In genomic region chr7:75072978-75073282, GRCh38 we compare ENCODE assay signal across 8 cellular contexts. TPM values are rescaled to one million over a fixed set of nuclear protein-coding genes. Genes with fewer than 3 reads are reported as not detected.
DNase-seq lines count a peak whose midpoint lies in the region; ATAC-seq and TF ChIP-seq lines count a peak whose summit lies in the region.

No MANE protein-coding gene starts in this region.

- POLR2A ChIA-PET in HCT116 (lab: Charles Lee) (no interaction called here), activated B cell treated with CpG ODN at 0.5 μM for 24 hours (lab: Charles Lee) (interaction anchor here (0.5 to 1.2 kb wide), 5 partner anchors 567 to 975 kb away, joined by 3 to 6 read pairs (median 5); partner anchors contain the start of genes MDH2 and STYXL1)

- H3K4me1 Mint-ChIP-seq in activated B cell treated with CpG ODN at 0.5 μM for 24 hours: peaks cover 13% of the 10 kb centered on the region

- no peaks in the 10 kb centered on the region for H3K27me3 Mint-ChIP-seq in activated B cell treated with CpG ODN at 0.5 μM for 24 hours

- TSS peak; percentile 84 for BruUV-seq in HCT116 (replicated peaks; lab: Mats Ljungman, UMichigan)

- H3K9me3 ChIP-seq in HCT116 (ENCODE audit: control insufficient read depth in 1 of 2, insufficient read depth in 1 of 2, low read depth in 1 of 2, low read length in 2 of 2) (no peaks in the 10 kb centered on the region), left ventricle myocardium inferior (replicated peaks) (no peaks in the 10 kb centered on the region)

- peak overlapping the region; percentile 96 for H3K9ac ChIP-seq in HCT116 (ENCODE audit: low read length)

- no peaks in the 10 kb centered on the region for H4K20me1 ChIP-seq in HCT116 (ENCODE audit: insufficient read depth)

- peaks cover 20% of the 10 kb centered on the region for H3K79me2 ChIP-seq in HCT116 (ENCODE audit: insufficient read depth, low read length)

- no peaks in the 10 kb centered on the region for H3K9me3 Mint-ChIP-seq in activated B cell treated with CpG ODN at 0.5 μM for 24 hours

- H3K27ac ChIP-seq in HCT116 (ENCODE audit: low read depth, low read length): peak overlapping the region; percentile 97
- H3K27ac ChIP-seq in left ventricle myocardium inferior (replicated peaks): peak overlapping the region; percentile 94
- H3K27ac ChIP-seq in skin epidermis: peak overlapping the region in 20 of 21 experiments; percentile 75 to 99 (median 93)

- TF ChIP-seq RAD21 in HCT116 (IDR thresholded peaks at IDR 0.05; ENCODE audit: low read depth): no peak

- H3K36me3 Mint-ChIP-seq in activated B cell treated with CpG ODN at 0.5 μM for 24 hours (ENCODE audit: low read depth): peaks cover 32% of the 10 kb centered on the region

- H3K4me1 ChIP-seq in HCT116 (ENCODE audit: control insufficient read depth in 1 of 2, insufficient read depth in 2 of 2, low read length in 2 of 2): peaks cover 4 to 16% of the 10 kb centered on the region in 2 experiments; a peak in 2 of 4 replicates
- H3K4me1 ChIP-seq in left ventricle myocardium inferior: peaks cover 20% of the 10 kb centered on the region

- H3K36me3 ChIP-seq in HCT116 (ENCODE audit: control insufficient read depth in 1 of 2, insufficient read depth in 2 of 2, low read length in 2 of 2): peaks cover 3 to 5% of the 10 kb centered on the region in 2 experiments; a peak in 3 of 4 replicates
- H3K36me3 ChIP-seq in left ventricle myocardium inferior: peaks cover 30% of the 10 kb centered on the region

- intact Hi-C loops in HCT116 (cut with micrococcal nuclease) (no loop called here), activated B cell treated with CpG ODN at 0.5 μM for 24 hours (cut with micrococcal nuclease) (loop anchor here (5.0 to 10.0 kb wide), 3 partner anchors 454 to 689 kb away; partner anchors contain the start of gene HIP1), left ventricle myocardium inferior (cut with micrococcal nuclease) (no loop called here)

- no peaks in the 10 kb centered on the region for H3K9me2 ChIP-seq in HCT116 (ENCODE audit: insufficient read depth)

- H3K27me3 ChIP-seq in HCT116 (ENCODE audit: insufficient read depth, low read length): no peaks in the 10 kb centered on the region
- H3K27me3 ChIP-seq in left ventricle myocardium inferior (ENCODE audit: low read depth): no peaks in the 10 kb centered on the region

- no peak for TF ChIP-seq POLR2A in HCT116 (IDR thresholded peaks at IDR 0.05; ENCODE audit: borderline replicate concordance, extremely low read depth, insufficient read depth, insufficient read length)

- peak overlapping the region; percentile 87 to 99 for H3K4me3 ChIP-seq in HCT116 (replicated peaks in 1 of 2; ENCODE audit: low read depth in 1 of 2, low read length in 2 of 2)
- H3K4me3 ChIP-seq in left ventricle myocardium inferior: peak overlapping the region; percentile 99
- peak overlapping the region; percentile 67 to 95 (median 81) for H3K4me3 ChIP-seq in skin epidermis

- no peak; the same call in 1 of the 2 replicates for ATAC-seq in HCT116
- no peak for ATAC-seq in activated B cell treated with CpG ODN at 0.5 μM for 24 hours (ENCODE audit: low read depth)
- no peak for ATAC-seq in GM18519 (IDR thresholded peaks at IDR 0.05; ENCODE audit: low FRiP score, unreplicated experiment)

- peak overlapping the region; percentile 97 for H3K4me2 ChIP-seq in HCT116 (ENCODE audit: low read length)

- CTCF ChIA-PET in HCT116 (lab: Charles Lee) (no interaction called here), activated B cell treated with CpG ODN at 0.5 μM for 24 hours (lab: Charles Lee) (no interaction called here)

- DNase-seq in HCT116 (ENCODE audit: low read depth, low spot score) (no peak), activated B cell treated with CpG ODN at 0.5 μM for 24 hours (no peak), left ventricle myocardium inferior (no peak), 8988T (no peak), ecto neural progenitor cell (ENCODE audit: low spot score) (no peak), GM03348 (ENCODE audit: low spot score) (no peak)

- no peak overlapping the region for H2AFZ ChIP-seq in HCT116 (ENCODE audit: low read depth, low read length, poor library complexity, severe bottlenecking)

- no peak for TF ChIP-seq CTCF in HCT116 (IDR thresholded peaks at IDR 0.05 in 2 of 3, conservative IDR thresholded peaks at IDR 0.05 in 1 of 3; ENCODE audit: borderline replicate concordance in 1 of 3, insufficient read depth in 1 of 3, low read depth in 2 of 3, low read length in 2 of 3)
- TF ChIP-seq CTCF in activated B cell treated with CpG ODN at 0.5 μM for 24 hours (IDR thresholded peaks at IDR 0.05): no peak
- TF ChIP-seq CTCF in left ventricle myocardium inferior (IDR thresholded peaks at IDR 0.05; ENCODE audit: borderline replicate concordance): no peak

- RAD21 ChIA-PET in HCT116 (lab: Charles Lee; ENCODE audit: low non-redundant PET in 1 of 2, low total read pairs in 2 of 2, uncharacterized antibody in 2 of 2, unreplicated experiment in 2 of 2): no interaction called here

- peak overlapping the region; percentile 96 for H3K4me3 Mint-ChIP-seq in activated B cell treated with CpG ODN at 0.5 μM for 24 hours

- H3K27ac Mint-ChIP-seq in activated B cell treated with CpG ODN at 0.5 μM for 24 hours: peak overlapping the region; percentile 96

TF ChIP-seq in HCT116, 20 proteins besides CTCF, POLR2A, EP300 and RAD21:
- TF ChIP-seq SRF (IDR thresholded peaks at IDR 0.05; ENCODE audit: low read depth) (no peak), ATF3 (IDR thresholded peaks at IDR 0.05) (no peak), CEBPB (IDR thresholded peaks at IDR 0.05; ENCODE audit: low read depth) (no peak), FOSL1 (IDR thresholded peaks at IDR 0.05; ENCODE audit: low read depth) (no peak), REST (IDR thresholded peaks at IDR 0.05; ENCODE audit: low read depth) (no peak), SP1 (IDR thresholded peaks at IDR 0.05; ENCODE audit: low read depth) (no peak), CBX3 (IDR thresholded peaks at IDR 0.05; ENCODE audit: low read depth) (no peak), TCF7L2 (IDR thresholded peaks at IDR 0.05; ENCODE audit: borderline replicate concordance, extremely low read depth, insufficient read depth, insufficient read length) (no peak), YY1 (IDR thresholded peaks at IDR 0.05; ENCODE audit: extremely low read depth, insufficient replicate concordance, low read depth, low read length) (no peak), EGR1 (IDR thresholded peaks at IDR 0.05; ENCODE audit: low read depth) (no peak), SIN3A (IDR thresholded peaks at IDR 0.05; ENCODE audit: low read depth) (no peak), JUND (IDR thresholded peaks at IDR 0.05) (no peak)
TF ChIP-seq in HCT116: peak in this region for 0.

RNA-seq across cellular contexts. Expression of gene RCC1L, which starts 0.7 kb away (rescaled TPM):
- total RNA-seq in HCT116 (2021; ENCODE audit: unreplicated experiment): 38.8 TPM
- polyA plus RNA-seq in HCT116 (2012): 27.8 and 30.2 TPM in 2 replicates
- 43.4 and 43.6 TPM in 2 replicates for total RNA-seq in activated B cell treated with CpG ODN at 0.5 μM for 24 hours
- total RNA-seq in left ventricle myocardium inferior: 50.0 TPM

RNA-seq across cellular contexts. Expression of gene GTF2IRD2B, which starts 19.5 kb away (rescaled TPM):
- total RNA-seq in HCT116 (2021; ENCODE audit: unreplicated experiment) (10.0 TPM), activated B cell treated with CpG ODN at 0.5 μM for 24 hours (58.9 and 78.0 TPM in 2 replicates), left ventricle myocardium inferior (32.1 TPM)
- polyA plus RNA-seq in HCT116 (2012): 7.6 and 8.9 TPM in 2 replicates
